28 cellular contexts compared by ENCODE assay signal in the genomic region with DNA sequence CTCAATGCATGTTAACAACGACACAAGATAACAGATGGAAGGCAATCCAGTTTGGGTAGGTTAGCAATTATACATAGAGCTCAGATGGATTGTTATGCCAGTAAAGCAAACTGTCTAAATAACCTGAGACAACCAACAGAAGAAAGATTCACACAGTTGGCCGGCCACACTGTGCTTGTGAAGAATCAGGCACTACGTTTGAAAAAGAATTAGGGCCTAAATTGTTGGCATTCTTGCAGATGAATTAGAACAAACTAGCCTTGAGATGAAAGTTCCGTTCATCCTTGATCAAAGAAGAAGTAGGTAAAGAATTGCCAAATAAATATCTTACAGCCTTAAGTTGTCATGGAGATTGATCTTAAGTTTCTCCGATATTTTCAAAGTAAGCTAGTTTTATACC.
"Had no signal": no experiment of that assay in that cellular context is flagged by ENCODE, and none has a peak within 500 bp of the region (broad histone marks: within the 10 kb centered on the region; RNA-seq: fewer than 3 reads in every experiment).

No MANE protein-coding gene starts in this region.

- H3K36me3 ChIP-seq: esophagus muscularis mucosa, gastrocnemius medialis, heart right ventricle, ovary, right atrium auricular region, sigmoid colon, tibial nerve, upper lobe of right lung, vagina had no signal

- H3K4me1 Mint-ChIP-seq: immature natural killer cell; naive thymus-derived CD8-positive, alpha-beta T cell; neural crest cell; stimulated activated naive B cell treated with anti-CD40 and anti-IgM and Interleukin-4, amounts not matched to agents 10 μg/mL and 1 μg/mL and 100 μg/mL, for 72 hours; stimulated activated naive CD8-positive, alpha-beta T cell treated with anti-CD3 and anti-CD28 coated beads, Interleukin-15, amount 100 ng/mL, for 72 hours had no signal

- H3K9me3 ChIP-seq: esophagus muscularis mucosa, gastrocnemius medialis, ovary, right atrium auricular region, sigmoid colon, testis, tibial nerve, upper lobe of right lung, vagina had no signal

- H3K4me3 Mint-ChIP-seq: dendritic cell treated with granulocyte-macrophage colony-stimulating factor and Interleukin-4, amounts not matched to agents 40 ng/mL and 50 ng/mL, for 4 days; effector memory CD8-positive, alpha-beta T cell; immature natural killer cell; naive thymus-derived CD8-positive, alpha-beta T cell; neural crest cell; stimulated activated naive B cell treated with anti-CD40 and anti-IgM and Interleukin-4, amounts not matched to agents 10 μg/mL and 1 μg/mL and 100 μg/mL, for 72 hours; stimulated activated naive CD8-positive, alpha-beta T cell treated with anti-CD3 and anti-CD28 coated beads, Interleukin-15, amount 100 ng/mL, for 72 hours had no signal

- H3K27me3 ChIP-seq: esophagus muscularis mucosa, gastrocnemius medialis, heart right ventricle, ovary, right atrium auricular region, sigmoid colon, testis, tibial nerve, upper lobe of right lung, vagina had no signal

- H3K36me3 Mint-ChIP-seq: naive thymus-derived CD8-positive, alpha-beta T cell; stimulated activated naive B cell treated with anti-CD40 and anti-IgM and Interleukin-4, amounts not matched to agents 10 μg/mL and 1 μg/mL and 100 μg/mL, for 72 hours had no signal

- H3K27ac ChIP-seq: epithelial cell of prostate, esophagus muscularis mucosa, gastrocnemius medialis, heart right ventricle, ovary, right atrium auricular region, sigmoid colon, skin epidermis, testis, tibial nerve, upper lobe of right lung, vagina had no signal

- FAIRE-seq: kidney had no signal

- H3K27me3 Mint-ChIP-seq: dendritic cell treated with granulocyte-macrophage colony-stimulating factor and Interleukin-4, amounts not matched to agents 40 ng/mL and 50 ng/mL, for 4 days; effector memory CD8-positive, alpha-beta T cell; naive thymus-derived CD8-positive, alpha-beta T cell; stimulated activated naive B cell treated with anti-CD40 and anti-IgM and Interleukin-4, amounts not matched to agents 10 μg/mL and 1 μg/mL and 100 μg/mL, for 72 hours; stimulated activated naive CD8-positive, alpha-beta T cell treated with anti-CD3 and anti-CD28 coated beads, Interleukin-15, amount 100 ng/mL, for 72 hours had no signal

- DNase-seq: effector memory CD8-positive, alpha-beta T cell; gastrocnemius medialis; heart right ventricle; hypothalamus; immature natural killer cell; kidney; left colon; left ventricle myocardium superior; mucosa of descending colon; naive thymus-derived CD8-positive, alpha-beta T cell; nucleus accumbens; ovary; sigmoid colon; stimulated activated CD4-positive, alpha-beta T cell treated with anti-CD3 and anti-CD28 coated beads, Interleukin-2, amount 100 ng/mL, for 24 hours; stimulated activated CD4-positive, alpha-beta T cell treated with anti-CD3 and anti-CD28 coated beads, Interleukin-4, amount 100 ng/mL, for 4 hours; stimulated activated naive B cell treated with anti-CD40 and anti-IgM and Interleukin-4, amounts not matched to agents 10 μg/mL and 1 μg/mL and 100 μg/mL, for 72 hours; stimulated activated naive CD8-positive, alpha-beta T cell treated with anti-CD3 and anti-CD28 coated beads, Interleukin-15, amount 100 ng/mL, for 72 hours; testis; upper lobe of right lung had no signal

- H3K27ac Mint-ChIP-seq: dendritic cell treated with granulocyte-macrophage colony-stimulating factor and Interleukin-4, amounts not matched to agents 40 ng/mL and 50 ng/mL, for 4 days; effector memory CD8-positive, alpha-beta T cell; immature natural killer cell; naive thymus-derived CD8-positive, alpha-beta T cell; stimulated activated naive B cell treated with anti-CD40 and anti-IgM and Interleukin-4, amounts not matched to agents 10 μg/mL and 1 μg/mL and 100 μg/mL, for 72 hours; stimulated activated naive CD8-positive, alpha-beta T cell treated with anti-CD3 and anti-CD28 coated beads, Interleukin-15, amount 100 ng/mL, for 72 hours had no signal

- H3K9me3 Mint-ChIP-seq: neural crest cell had no signal

- H3K4me3 ChIP-seq: esophagus muscularis mucosa, gastrocnemius medialis, heart right ventricle, lung, mucosa of descending colon, ovary, right atrium auricular region, sigmoid colon, skin epidermis, testis, tibial nerve, upper lobe of right lung, vagina had no signal

- H3K4me1 ChIP-seq: esophagus muscularis mucosa, gastrocnemius medialis, heart right ventricle, right atrium auricular region, sigmoid colon, testis, tibial nerve, upper lobe of right lung, vagina had no signal
